In genomic region chr3:109902549-109902948, GRCh38 we compare ENCODE assay signal across 7 cellular contexts.
"Had no signal": no experiment of that assay in that cellular context is flagged by ENCODE, and none has a peak within 500 bp of the region (broad histone marks: within the 10 kb centered on the region; RNA-seq: fewer than 3 reads in every experiment).

No MANE protein-coding gene starts in this region.

- H3K9me3 ChIP-seq: HAP-1 had no signal

- ATAC-seq: HepG2 had no signal

- H3K4me2 ChIP-seq: KMS-11 had no signal

- H3K9ac ChIP-seq: KMS-11 had no signal

- H3K4me3 ChIP-seq: HAP-1 had no signal

- H3K27ac ChIP-seq: HL-60, KMS-11 had no signal

- DNase-seq: GOT3, H7, KBM-7 had no signal

- H3K36me3 ChIP-seq: HAP-1 had no signal
